Comparison of ENCODE assay signal across 24 cellular contexts in genomic region chr6:134233180-134233579, GRCh38.
DNase-seq lines count a peak whose midpoint lies in the region; ATAC-seq, FAIRE-seq and TF ChIP-seq lines count a peak whose summit lies in the region.
"Had no signal": no experiment of that assay in that cellular context is flagged by ENCODE, and none has a peak within 500 bp of the region (broad histone marks: within the 10 kb centered on the region; RNA-seq: fewer than 3 reads in every experiment).

No MANE protein-coding gene starts in this region.

- H3K27ac Mint-ChIP-seq in activated T-cell treated with anti-CD3 and anti-CD28 coated beads, Interleukin-2, amount 50 U/mL, for 72 hours: peak overlapping the region; percentile 20
- no peak overlapping the region for H3K27ac Mint-ChIP-seq in endothelial cell (ENCODE audit: unreplicated experiment)
- H3K27ac Mint-ChIP-seq: CD8-positive, alpha-beta memory T cell had no signal

- dilution Hi-C loops in keratinocyte (cut with MboI; ENCODE audit: extremely low pct_ligation_motif_present, low sequenced_read_pairs): no loop called here

- no peaks in the 10 kb centered on the region for H3K9me1 ChIP-seq in keratinocyte (ENCODE audit: control insufficient read depth, extremely low read depth, insufficient read depth, low read length)

- H3K4me1 ChIP-seq in OCI-LY3 (ENCODE audit: low read length) (peaks cover 72% of the 10 kb centered on the region), keratinocyte (ENCODE audit: control insufficient read depth, extremely low read depth, insufficient read depth, low read length) (peaks cover 9% of the 10 kb centered on the region), tibial artery (peaks cover 0 to 18% (median 3%) of the 10 kb centered on the region in 4 donors)

- no peak for DNase-seq in activated T-cell treated with anti-CD3 and anti-CD28 coated beads, Interleukin-2, amount 50 U/mL, for 72 hours
- no peak for DNase-seq in activated T-cell treated with anti-CD3 and anti-CD28 coated beads, Interleukin-2, amount 50 U/mL, for 4 hours
- DNase-seq in keratinocyte (ENCODE audit: low read depth, low spot score): no peak
- no peak for DNase-seq in tibial artery
- DNase-seq in NCI-H748 (lab: John Stamatoyannopoulos, UW; ENCODE audit: unreplicated experiment): no peak
- DNase-seq in head of caudate nucleus: no peak
- no peak for DNase-seq in endothelial cell (ENCODE audit: low spot score)
- DNase-seq: CD8-positive, alpha-beta memory T cell; DMS53; EL; KG1; NCI-H1092; NCI-H146; NCI-H2029 treated with DMSO at 0.1 percent for 48 hours; NCI-H446 treated with DMSO at 0.1 percent for 48 hours; NCI-H69; PC-3; RPMI8226; SIG-M5 had no signal

- no peak for ATAC-seq in activated T-cell treated with anti-CD3 and anti-CD28 coated beads, Interleukin-2, amount 50 U/mL, for 72 hours (replicated peaks in 1 of 2)
- ATAC-seq in activated T-cell treated with anti-CD3 and anti-CD28 coated beads, Interleukin-2, amount 50 U/mL, for 4 hours: no peak
- ATAC-seq: GM12878, PC-3 had no signal

- no peak overlapping the region for H3K4me2 ChIP-seq in OCI-LY3 (ENCODE audit: low read length)
- no peak overlapping the region for H3K4me2 ChIP-seq in keratinocyte (ENCODE audit: control insufficient read depth, extremely low read depth, insufficient read depth, low read depth, low read length)
- H3K4me2 ChIP-seq: BLaER1 had no signal

- no peak overlapping the region for H2AFZ ChIP-seq in OCI-LY3 (ENCODE audit: low read depth, low read length)
- no peak overlapping the region for H2AFZ ChIP-seq in keratinocyte (ENCODE audit: control insufficient read depth, low read length)

- H3K27me3 Mint-ChIP-seq in activated T-cell treated with anti-CD3 and anti-CD28 coated beads, Interleukin-2, amount 50 U/mL, for 72 hours (ENCODE audit: low read depth): no peaks in the 10 kb centered on the region
- no peaks in the 10 kb centered on the region for H3K27me3 Mint-ChIP-seq in activated T-cell treated with anti-CD3 and anti-CD28 coated beads, Interleukin-2, amount 50 U/mL, for 4 hours (ENCODE audit: low read depth)
- H3K27me3 Mint-ChIP-seq in endothelial cell (ENCODE audit: unreplicated experiment): no peaks in the 10 kb centered on the region
- H3K27me3 Mint-ChIP-seq: CD8-positive, alpha-beta memory T cell had no signal

- H3K4me1 Mint-ChIP-seq in activated T-cell treated with anti-CD3 and anti-CD28 coated beads, Interleukin-2, amount 50 U/mL, for 72 hours (ENCODE audit: low read depth): peaks cover 27% of the 10 kb centered on the region
- peaks cover 23% of the 10 kb centered on the region for H3K4me1 Mint-ChIP-seq in activated T-cell treated with anti-CD3 and anti-CD28 coated beads, Interleukin-2, amount 50 U/mL, for 4 hours (ENCODE audit: low read depth)
- H3K4me1 Mint-ChIP-seq in endothelial cell (ENCODE audit: unreplicated experiment): peaks cover 4% of the 10 kb centered on the region

- H3K79me2 ChIP-seq in OCI-LY3 (ENCODE audit: low read length): no peaks in the 10 kb centered on the region
- no peaks in the 10 kb centered on the region for H3K79me2 ChIP-seq in keratinocyte (ENCODE audit: control insufficient read depth, insufficient read depth, low read length)

- intact Hi-C loops in tibial artery (cut with DNase I; ENCODE audit: low total_unique reads) (no loop called here), head of caudate nucleus (cut with DNase I) (no loop called here)

- no peaks in the 10 kb centered on the region for H3K9me3 ChIP-seq in OCI-LY3 (ENCODE audit: insufficient read depth, low read length)
- H3K9me3 ChIP-seq in keratinocyte (ENCODE audit: control insufficient read depth, low read depth, low read length): no peaks in the 10 kb centered on the region
- no peaks in the 10 kb centered on the region for H3K9me3 ChIP-seq in tibial artery
- H3K9me3 ChIP-seq: BLaER1 had no signal

- no peaks in the 10 kb centered on the region for H4K20me1 ChIP-seq in OCI-LY3 (ENCODE audit: insufficient read depth, low read length)
- H4K20me1 ChIP-seq in keratinocyte (ENCODE audit: control insufficient read depth, extremely low read depth, insufficient read depth, low read length): no peaks in the 10 kb centered on the region
- H4K20me1 ChIP-seq: BLaER1 had no signal

- H3K36me3 Mint-ChIP-seq in activated T-cell treated with anti-CD3 and anti-CD28 coated beads, Interleukin-2, amount 50 U/mL, for 72 hours (ENCODE audit: insufficient read depth in 2 of 2): peaks cover 0 to 1% of the 10 kb centered on the region in 2 donors
- no peaks in the 10 kb centered on the region for H3K36me3 Mint-ChIP-seq in activated T-cell treated with anti-CD3 and anti-CD28 coated beads, Interleukin-2, amount 50 U/mL, for 4 hours (ENCODE audit: insufficient read depth)
- no peaks in the 10 kb centered on the region for H3K36me3 Mint-ChIP-seq in endothelial cell (ENCODE audit: low read depth, unreplicated experiment)

- H3K4me3 Mint-ChIP-seq in activated T-cell treated with anti-CD3 and anti-CD28 coated beads, Interleukin-2, amount 50 U/mL, for 72 hours: no peak overlapping the region
- no peak overlapping the region for H3K4me3 Mint-ChIP-seq in activated T-cell treated with anti-CD3 and anti-CD28 coated beads, Interleukin-2, amount 50 U/mL, for 4 hours
- no peak overlapping the region for H3K4me3 Mint-ChIP-seq in endothelial cell (ENCODE audit: unreplicated experiment)
- H3K4me3 Mint-ChIP-seq: CD8-positive, alpha-beta memory T cell had no signal

- TF ChIP-seq CTCF in OCI-LY3 (IDR thresholded peaks at IDR 0.05; ENCODE audit: low read depth, low read length): no peak
- no peak for TF ChIP-seq CTCF in keratinocyte (optimal IDR thresholded peaks at IDR 0.05 in 1 of 3, IDR thresholded peaks at IDR 0.05 in 1 of 3, conservative IDR thresholded peaks at IDR 0.05 in 1 of 3; ENCODE audit: extremely low read depth in 1 of 3, insufficient read depth in 2 of 3, low read length in 3 of 3)
- no peak for TF ChIP-seq CTCF in tibial artery (IDR thresholded peaks at IDR 0.05)
- no peak for TF ChIP-seq CTCF in endothelial cell (IDR thresholded peaks at IDR 0.05; ENCODE audit: unreplicated experiment)

- H3K27ac ChIP-seq in OCI-LY3 (ENCODE audit: low read length) (peak overlapping the region; percentile 99), keratinocyte (ENCODE audit: control insufficient read depth, insufficient read depth, low read length) (no peak overlapping the region), tibial artery (peak overlapping the region; percentile 3 to 8)
- H3K27ac ChIP-seq: BLaER1 had no signal

- no peaks in the 10 kb centered on the region for H3K27me3 ChIP-seq in OCI-LY3 (ENCODE audit: low read depth, low read length)
- H3K27me3 ChIP-seq in keratinocyte (ENCODE audit: control insufficient read depth, extremely low read depth, insufficient read depth, low read length): no peaks in the 10 kb centered on the region
- H3K27me3 ChIP-seq in tibial artery: no peaks in the 10 kb centered on the region
- H3K27me3 ChIP-seq: BLaER1 had no signal

- H3K9ac ChIP-seq in OCI-LY3 (ENCODE audit: low read length) (no peak overlapping the region), keratinocyte (ENCODE audit: control insufficient read depth, extremely low read depth, insufficient read depth, low read length) (no peak overlapping the region)
- H3K9ac ChIP-seq: BLaER1 had no signal

- no peaks in the 10 kb centered on the region for H3K36me3 ChIP-seq in OCI-LY3 (replicated peaks; ENCODE audit: low read depth, low read length)
- H3K36me3 ChIP-seq in keratinocyte (ENCODE audit: control insufficient read depth in 2 of 2, extremely low read depth in 1 of 2, insufficient read depth in 2 of 2, low read length in 2 of 2): no peaks in the 10 kb centered on the region
- no peaks in the 10 kb centered on the region for H3K36me3 ChIP-seq in tibial artery

- peak; percentile 5 for FAIRE-seq in keratinocyte (lab: Jason Lieb, UNC)
- FAIRE-seq: A204.1, GM12878, H1 had no signal

- H3K4me3 ChIP-seq in OCI-LY3 (ENCODE audit: low read length) (no peak overlapping the region), keratinocyte (ENCODE audit: control insufficient read depth in 2 of 3, extremely low read depth in 1 of 3, insufficient read depth in 2 of 3, low read depth in 1 of 3, low read length in 3 of 3) (no peak overlapping the region), tibial artery (no peak overlapping the region)
- H3K4me3 ChIP-seq: BLaER1, GM12878 had no signal

- no peaks in the 10 kb centered on the region for H3K9me3 Mint-ChIP-seq in activated T-cell treated with anti-CD3 and anti-CD28 coated beads, Interleukin-2, amount 50 U/mL, for 72 hours
- no peaks in the 10 kb centered on the region for H3K9me3 Mint-ChIP-seq in activated T-cell treated with anti-CD3 and anti-CD28 coated beads, Interleukin-2, amount 50 U/mL, for 4 hours
- no peaks in the 10 kb centered on the region for H3K9me3 Mint-ChIP-seq in endothelial cell (ENCODE audit: unreplicated experiment)
- H3K9me3 Mint-ChIP-seq: CD8-positive, alpha-beta memory T cell had no signal
